In the genomic region with DNA sequence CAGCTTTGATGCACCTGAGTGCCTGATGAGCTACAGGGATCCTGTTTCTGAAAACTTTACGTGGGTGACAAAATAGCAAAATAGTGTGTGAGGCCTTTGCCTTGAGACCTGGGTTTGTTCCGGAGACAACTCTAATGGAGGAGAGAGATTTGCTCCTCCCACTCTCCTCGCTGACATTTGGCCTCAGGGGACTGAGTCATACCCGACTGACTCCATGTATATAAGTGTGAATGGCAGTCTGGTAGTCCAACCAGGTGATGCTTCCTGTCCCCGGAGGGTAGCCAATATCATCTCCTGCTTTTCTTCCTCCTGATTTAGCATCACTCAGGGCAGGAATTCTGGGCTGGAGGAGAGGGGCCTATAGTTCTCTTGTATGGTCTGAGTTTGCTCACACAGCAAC, we compare ENCODE assay signal across 7 cellular contexts.
DNase-seq lines count a peak whose midpoint lies in the region; ATAC-seq, FAIRE-seq and TF ChIP-seq lines count a peak whose summit lies in the region.
"Not testable (repeated sequence)": the region's sequence is repeated elsewhere in the genome, so short reads cannot be mapped to it uniquely, and the experiment has no call there.

No MANE protein-coding gene starts in this region.

- not testable (repeated sequence) for TF ChIP-seq POLR2A in HCT116 (IDR thresholded peaks at IDR 0.05; ENCODE audit: borderline replicate concordance, extremely low read depth, insufficient read depth, insufficient read length)

- not testable (repeated sequence) for H3K36me3 Mint-ChIP-seq in activated CD4-positive, alpha-beta T cell treated with anti-CD3 and anti-CD28 coated beads for 36 hours (ENCODE audit: low read depth); central memory CD8-positive, alpha-beta T cell (ENCODE audit: insufficient read depth); memory B cell; stimulated activated naive B cell treated with anti-CD40 and anti-IgM and Interleukin-4, amounts not matched to agents 10 μg/mL and 1 μg/mL and 100 μg/mL, for 72 hours

- not testable (repeated sequence) for BruUV-seq in HCT116 (replicated peaks; lab: Mats Ljungman, UMichigan); PC-9 (replicated peaks; lab: Mats Ljungman, UMichigan)

- not testable (repeated sequence) for H4K20me1 ChIP-seq in HCT116 (ENCODE audit: insufficient read depth); PC-9 (ENCODE audit: insufficient read depth)

- not testable (repeated sequence) for H3K9ac ChIP-seq in HCT116 (ENCODE audit: low read length)

- not testable (repeated sequence) for H3K36me3 ChIP-seq in HCT116 (ENCODE audit: control insufficient read depth in 1 of 2, insufficient read depth in 2 of 2, low read length in 2 of 2); PC-9 (ENCODE audit: low read depth)

- ATAC-seq in HCT116 (peak; percentile 91), memory B cell (ENCODE audit: low read depth) (peak; percentile 97)
- ATAC-seq in activated CD4-positive, alpha-beta T cell treated with anti-CD3 and anti-CD28 coated beads for 36 hours: peak; percentile 83
- peak; percentile 24 for ATAC-seq in central memory CD8-positive, alpha-beta T cell (replicated peaks; ENCODE audit: extremely low read depth, poor library complexity, severe bottlenecking)
- peak; percentile 75 to 91 for ATAC-seq in stimulated activated naive B cell treated with anti-CD40 and anti-IgM and Interleukin-4, amounts not matched to agents 10 μg/mL and 1 μg/mL and 100 μg/mL, for 72 hours (replicated peaks)

- not testable (repeated sequence) for H3K4me1 Mint-ChIP-seq in activated CD4-positive, alpha-beta T cell treated with anti-CD3 and anti-CD28 coated beads for 36 hours; central memory CD8-positive, alpha-beta T cell; memory B cell; stimulated activated naive B cell treated with anti-CD40 and anti-IgM and Interleukin-4, amounts not matched to agents 10 μg/mL and 1 μg/mL and 100 μg/mL, for 72 hours

- not testable (repeated sequence) for H3K27ac ChIP-seq in HCT116 (ENCODE audit: low read depth, low read length)
- H3K27ac ChIP-seq in PC-9: peak overlapping the region; percentile 81

- not testable (repeated sequence) for H2AFZ ChIP-seq in HCT116 (ENCODE audit: low read depth, low read length, poor library complexity, severe bottlenecking); PC-9

- RAD21 ChIA-PET in HCT116 (lab: Charles Lee; ENCODE audit: low non-redundant PET in 1 of 2, low total read pairs in 2 of 2, uncharacterized antibody in 2 of 2, unreplicated experiment in 2 of 2): not testable (repeated sequence)

- CTCF ChIA-PET in HCT116 (lab: Charles Lee); PC-9 (lab: Charles Lee); activated CD4-positive, alpha-beta T cell treated with anti-CD3 and anti-CD28 coated beads for 36 hours (lab: Charles Lee): not testable (repeated sequence)

- not testable (repeated sequence) for TF ChIP-seq CTCF in HCT116 (IDR thresholded peaks at IDR 0.05 in 2 of 3, conservative IDR thresholded peaks at IDR 0.05 in 1 of 3; ENCODE audit: borderline replicate concordance in 1 of 3, insufficient read depth in 1 of 3, low read depth in 2 of 3, low read length in 2 of 3); PC-9 (conservative IDR thresholded peaks at IDR 0.05)

- not testable (repeated sequence) for H3K4me1 ChIP-seq in HCT116 (ENCODE audit: control insufficient read depth in 1 of 2, insufficient read depth in 2 of 2, low read length in 2 of 2)
- peaks cover 29% of the 10 kb centered on the region for H3K4me1 ChIP-seq in PC-9 (replicated peaks; ENCODE audit: insufficient read depth)

- not testable (repeated sequence) for H3K27me3 Mint-ChIP-seq in activated CD4-positive, alpha-beta T cell treated with anti-CD3 and anti-CD28 coated beads for 36 hours; memory B cell; stimulated activated naive B cell treated with anti-CD40 and anti-IgM and Interleukin-4, amounts not matched to agents 10 μg/mL and 1 μg/mL and 100 μg/mL, for 72 hours
- peaks cover 19% of the 10 kb centered on the region for H3K27me3 Mint-ChIP-seq in central memory CD8-positive, alpha-beta T cell

- H3K79me2 ChIP-seq in HCT116 (ENCODE audit: insufficient read depth, low read length); PC-9 (ENCODE audit: low read depth): not testable (repeated sequence)

- H3K27ac Mint-ChIP-seq in activated CD4-positive, alpha-beta T cell treated with anti-CD3 and anti-CD28 coated beads for 36 hours; central memory CD8-positive, alpha-beta T cell (ENCODE audit: low read depth); memory B cell; stimulated activated naive B cell treated with anti-CD40 and anti-IgM and Interleukin-4, amounts not matched to agents 10 μg/mL and 1 μg/mL and 100 μg/mL, for 72 hours: not testable (repeated sequence)

- intact Hi-C loops in HCT116 (cut with micrococcal nuclease); PC-9 (cut with micrococcal nuclease; ENCODE audit: unreplicated experiment); activated CD4-positive, alpha-beta T cell treated with anti-CD3 and anti-CD28 coated beads for 36 hours (cut with DNase I, micrococcal nuclease): not testable (repeated sequence)

- not testable (repeated sequence) for H3K27me3 ChIP-seq in HCT116 (ENCODE audit: insufficient read depth, low read length); PC-9 (ENCODE audit: insufficient read depth, low read depth)

- not testable (repeated sequence) for H3K4me2 ChIP-seq in HCT116 (ENCODE audit: low read length)
- H3K4me2 ChIP-seq in PC-9: peak overlapping the region; percentile 73

- POLR2A ChIA-PET in HCT116 (lab: Charles Lee); PC-9 (lab: Charles Lee; ENCODE audit: unreplicated experiment); activated CD4-positive, alpha-beta T cell treated with anti-CD3 and anti-CD28 coated beads for 36 hours (lab: Charles Lee): not testable (repeated sequence)

- TF ChIP-seq RAD21 in HCT116 (IDR thresholded peaks at IDR 0.05; ENCODE audit: low read depth): not testable (repeated sequence)

- FAIRE-seq in GM18507 (lab: Jason Lieb, UNC): peak; percentile 42

- not testable (repeated sequence) for H3K9me3 ChIP-seq in HCT116 (ENCODE audit: control insufficient read depth in 1 of 2, insufficient read depth in 1 of 2, low read depth in 1 of 2, low read length in 2 of 2); PC-9 (ENCODE audit: insufficient read depth, low read depth)

- peaks cover 15% of the 10 kb centered on the region; the same call in 1 of the 2 replicates for H3F3A ChIP-seq in PC-9 (ENCODE audit: insufficient read depth, low read depth)

- H3K9me2 ChIP-seq in HCT116 (ENCODE audit: insufficient read depth); PC-9 (ENCODE audit: insufficient read depth): not testable (repeated sequence)

- H3K4me3 ChIP-seq in HCT116 (replicated peaks in 1 of 2; ENCODE audit: low read depth in 1 of 2, low read length in 2 of 2): not testable (repeated sequence)
- peak overlapping the region; percentile 45; the same call in 1 of the 2 replicates for H3K4me3 ChIP-seq in PC-9

- not testable (repeated sequence) for H3K9me3 Mint-ChIP-seq in activated CD4-positive, alpha-beta T cell treated with anti-CD3 and anti-CD28 coated beads for 36 hours (ENCODE audit: low read depth); central memory CD8-positive, alpha-beta T cell; memory B cell; stimulated activated naive B cell treated with anti-CD40 and anti-IgM and Interleukin-4, amounts not matched to agents 10 μg/mL and 1 μg/mL and 100 μg/mL, for 72 hours

- not testable (repeated sequence) for H3K4me3 Mint-ChIP-seq in activated CD4-positive, alpha-beta T cell treated with anti-CD3 and anti-CD28 coated beads for 36 hours; central memory CD8-positive, alpha-beta T cell; memory B cell; stimulated activated naive B cell treated with anti-CD40 and anti-IgM and Interleukin-4, amounts not matched to agents 10 μg/mL and 1 μg/mL and 100 μg/mL, for 72 hours

- not testable (repeated sequence) for DNase-seq in GM18507 (ENCODE audit: extremely low spot score, insufficient read length, low read depth); HCT116 (ENCODE audit: low read depth, low spot score); activated CD4-positive, alpha-beta T cell treated with anti-CD3 and anti-CD28 coated beads for 36 hours; central memory CD8-positive, alpha-beta T cell (ENCODE audit: low spot score in 2 of 2); memory B cell (ENCODE audit: low spot score in 2 of 2); stimulated activated naive B cell treated with anti-CD40 and anti-IgM and Interleukin-4, amounts not matched to agents 10 μg/mL and 1 μg/mL and 100 μg/mL, for 72 hours
- peak in 1 of 2 experiments; percentile 55 for DNase-seq in PC-9

Comparison
In these comparisons a context has a peak if more than half of its experiments do, and no peak if none do; other contexts are left out.
1. ATAC-seq: peak in every context shown above with its lines; median percentile 97 in memory B cell; 91 in HCT116; 83 in activated CD4-positive, alpha-beta T cell treated with anti-CD3 and anti-CD28 coated beads for 36 hours; 83 in stimulated activated naive B cell treated with anti-CD40 and anti-IgM and Interleukin-4, amounts not matched to agents 10 μg/mL and 1 μg/mL and 100 μg/mL, for 72 hours; 24 in central memory CD8-positive, alpha-beta T cell.